ENCODE assay signal across 8 cellular contexts in genomic region chr9:103397868-103398600, GRCh38.
DNase-seq lines count a peak whose midpoint lies in the region; ATAC-seq and TF ChIP-seq lines count a peak whose summit lies in the region.

No MANE protein-coding gene starts in this region.

- intact Hi-C loops in adrenal gland (cut with DNase I): no loop called here

- H3K27me3 ChIP-seq in adrenal gland: no peaks in the 10 kb centered on the region

- no peak overlapping the region for H3K4me3 ChIP-seq in adrenal gland

- no peaks in the 10 kb centered on the region for H3K36me3 ChIP-seq in adrenal gland (replicated peaks in 1 of 2)

- H3K27ac ChIP-seq in adrenal gland: no peak overlapping the region

- H3K9me3 ChIP-seq in adrenal gland (replicated peaks in 1 of 3): no peaks in the 10 kb centered on the region

- TF ChIP-seq POLR2A in adrenal gland (IDR thresholded peaks at IDR 0.05): no peak

- DNase-seq in G401 (ENCODE audit: low spot score) (peak; percentile 14), GM20000 (ENCODE audit: low spot score) (peak; percentile 26), NCI-H446 treated with DMSO at 0.1 percent for 48 hours (lab: John Stamatoyannopoulos, UW) (peak; percentile 3), adrenal gland (peak; percentile 27 to 80 (median 39)), inferior parietal cortex (ENCODE audit: extremely low spot score) (peak; percentile 55)
- DNase-seq in stimulated activated naive CD8-positive, alpha-beta T cell treated with anti-CD3 and anti-CD28 coated beads, Interleukin-15, Interleukin-2, amounts not matched to agents 100 U/mL and 50 U/mL, for 24 hours: peak; percentile 32
- DNase-seq in activated CD8-positive, alpha-beta memory T cell treated with anti-CD3 and anti-CD28 coated beads, Interleukin-2, amount 50 U/mL, for 4 hours: no peak

- 47 to 54% (median 53%) methylated on average over 4 to 5 of the region's 5 CpGs for WGBS in adrenal gland, 4 donors

- in situ Hi-C loops in G401 (cut with HindIII; ENCODE audit: low sequenced_read_pairs): no loop called here

- ATAC-seq in HG03432 (IDR thresholded peaks at IDR 0.05; ENCODE audit: unreplicated experiment): peak; percentile 99
- peak; percentile 36 for ATAC-seq in stimulated activated naive CD8-positive, alpha-beta T cell treated with anti-CD3 and anti-CD28 coated beads, Interleukin-15, Interleukin-2, amounts not matched to agents 100 U/mL and 50 U/mL, for 24 hours

- peak; percentile 60 for TF ChIP-seq CTCF in GM20000 (IDR thresholded peaks at IDR 0.05; ENCODE audit: extremely low read depth, missing control alignments)
- TF ChIP-seq CTCF in adrenal gland (IDR thresholded peaks at IDR 0.05): peak; percentile 40 to 61 (median 54)

- no peaks in the 10 kb centered on the region for H3K4me1 ChIP-seq in adrenal gland (replicated peaks in 1 of 2)
